In genomic region chr4:80184791-80185756, GRCh38 we compare ENCODE assay signal across 8 cellular contexts. TPM values are rescaled to one million over a fixed set of nuclear protein-coding genes. Genes with fewer than 3 reads are reported as not detected.
A peak's percentile ranks its signal among the peaks of the same experiment; 100 is the strongest.
DNase-seq lines count a peak whose midpoint lies in the region; ATAC-seq and TF ChIP-seq lines count a peak whose summit lies in the region.

No MANE protein-coding gene starts in this region.

- no TSS peak for BruUV-seq in PC-9 (replicated peaks; lab: Mats Ljungman, UMichigan)

- no peak overlapping the region for H3K27ac ChIP-seq in PC-9
- no peak overlapping the region for H3K27ac ChIP-seq in neural progenitor cell

- H3F3A ChIP-seq in PC-9 (ENCODE audit: insufficient read depth, low read depth) = no peaks in the 10 kb centered on the region
- peaks cover 11% of the 10 kb centered on the region for H3F3A ChIP-seq in neural progenitor cell (ENCODE audit: low read depth)

- H3K79me2 ChIP-seq in PC-9 (ENCODE audit: low read depth) = no peaks in the 10 kb centered on the region
- no peaks in the 10 kb centered on the region for H3K79me2 ChIP-seq in neural progenitor cell (ENCODE audit: low read depth)

- H3K4me2 ChIP-seq in PC-9 (peak overlapping the region; percentile 91), neural progenitor cell (peak overlapping the region; percentile 76)

- H3K27me3 ChIP-seq in PC-9 (ENCODE audit: insufficient read depth, low read depth) = no peaks in the 10 kb centered on the region
- peaks cover 100% of the 10 kb centered on the region for H3K27me3 ChIP-seq in neural progenitor cell

- H2AFZ ChIP-seq in PC-9 (peak overlapping the region; percentile 88), neural progenitor cell (replicated peaks) (no peak overlapping the region)

- intact Hi-C loops in PC-9 (cut with micrococcal nuclease; ENCODE audit: unreplicated experiment) = loop anchor here (5.0 to 10.0 kb wide), 3 partner anchors 60 to 943 kb away; partner anchors contain the start of gene ANTXR2

- peak overlapping the region; percentile 95 for H3K4me3 Mint-ChIP-seq in endothelial cell (ENCODE audit: unreplicated experiment)
- H3K4me3 Mint-ChIP-seq in neural progenitor cell = peak overlapping the region; percentile 89

- no peaks in the 10 kb centered on the region for H3K4me1 ChIP-seq in PC-9 (replicated peaks; ENCODE audit: insufficient read depth)
- peaks cover 5% of the 10 kb centered on the region for H3K4me1 ChIP-seq in neural progenitor cell

- H3K27ac Mint-ChIP-seq in endothelial cell (ENCODE audit: unreplicated experiment) = peak overlapping the region; percentile 89
- no peak overlapping the region for H3K27ac Mint-ChIP-seq in neural progenitor cell

- ATAC-seq in HG02884 (IDR thresholded peaks at IDR 0.05; ENCODE audit: unreplicated experiment) (no peak), GM21619 (IDR thresholded peaks at IDR 0.05; ENCODE audit: unreplicated experiment) (no peak), GM18870 (IDR thresholded peaks at IDR 0.05; ENCODE audit: unreplicated experiment) (no peak)

- H4K20me1 ChIP-seq in PC-9 (ENCODE audit: insufficient read depth) (no peaks in the 10 kb centered on the region), neural progenitor cell (ENCODE audit: low read depth) (peaks cover 57% of the 10 kb centered on the region)

- CTCF ChIA-PET in PC-9 (lab: Charles Lee) = no interaction called here

- H3K36me3 ChIP-seq in PC-9 (ENCODE audit: low read depth) = no peaks in the 10 kb centered on the region
- no peaks in the 10 kb centered on the region for H3K36me3 ChIP-seq in neural progenitor cell

- POLR2A ChIA-PET in PC-9 (lab: Charles Lee; ENCODE audit: unreplicated experiment) = no interaction called here

- peaks cover 65% of the 10 kb centered on the region for H3K4me1 Mint-ChIP-seq in endothelial cell (ENCODE audit: unreplicated experiment)
- H3K4me1 Mint-ChIP-seq in neural progenitor cell = peaks cover 26% of the 10 kb centered on the region

- H3K9ac ChIP-seq in neural progenitor cell = no peak overlapping the region

- TF ChIP-seq CTCF in PC-9 (conservative IDR thresholded peaks at IDR 0.05) = no peak
- no peak for TF ChIP-seq CTCF in endothelial cell (IDR thresholded peaks at IDR 0.05; ENCODE audit: unreplicated experiment)
- TF ChIP-seq CTCF in neural progenitor cell (IDR thresholded peaks at IDR 0.05) = no peak

- H3K9me3 ChIP-seq in PC-9 (ENCODE audit: insufficient read depth, low read depth) = no peaks in the 10 kb centered on the region
- H3K9me3 ChIP-seq in neural progenitor cell (ENCODE audit: low read depth) = no peaks in the 10 kb centered on the region

- H3K9me3 Mint-ChIP-seq in endothelial cell (ENCODE audit: unreplicated experiment) (no peaks in the 10 kb centered on the region), neural progenitor cell (peaks cover 5% of the 10 kb centered on the region)

- no peaks in the 10 kb centered on the region for H3K9me2 ChIP-seq in PC-9 (ENCODE audit: insufficient read depth)

- peaks cover 49% of the 10 kb centered on the region for H3K27me3 Mint-ChIP-seq in endothelial cell (ENCODE audit: unreplicated experiment)
- peaks cover 77% of the 10 kb centered on the region for H3K27me3 Mint-ChIP-seq in neural progenitor cell (ENCODE audit: insufficient read depth, low read depth)

- DNase-seq in NCI-H146 (lab: John Stamatoyannopoulos, UW) = peak; percentile 30
- no peak for DNase-seq in NCI-H146 treated with DMSO at 0.1 percent for 48 hours (lab: John Stamatoyannopoulos, UW; ENCODE audit: unreplicated experiment)
- no peak for DNase-seq in PC-9
- DNase-seq in endothelial cell (ENCODE audit: low spot score) = peak; percentile 25
- peak; percentile 55 for DNase-seq in neural progenitor cell (ENCODE audit: low spot score)

- H3K36me3 Mint-ChIP-seq in endothelial cell (ENCODE audit: low read depth, unreplicated experiment) (peaks cover 16% of the 10 kb centered on the region), neural progenitor cell (no peaks in the 10 kb centered on the region)

- peak overlapping the region; percentile 74 for H3K4me3 ChIP-seq in PC-9
- H3K4me3 ChIP-seq in neural progenitor cell = peak overlapping the region; percentile 80

RNA-seq across cellular contexts. Expression of gene PRDM8, which starts 12.2 kb away (rescaled TPM):
- total RNA-seq in PC-9 (2021) (0.26 and 0.88 TPM in 2 replicates), endothelial cell (ENCODE audit: unreplicated experiment) (30.5 TPM), neural progenitor cell (ENCODE audit: low replicate concordance) (0.03 TPM in 1 of 2 replicates, not detected in the other)

Comparison
In these comparisons a context has a peak if more than half of its experiments do, and no peak if none do; other contexts are left out.
1. DNase-seq: peak in NCI-H146 (single experiment), endothelial cell (single experiment) and neural progenitor cell (single experiment); none in NCI-H146 treated with DMSO at 0.1 percent for 48 hours (single experiment) and PC-9 (0 of 2).
2. RNA of gene PRDM8, which starts 12.2 kb away (total RNA-seq): 30.5 TPM in endothelial cell (single experiment); 0.26 to 0.88 TPM in PC-9 and 0.03 TPM in neural progenitor cell; every median in the first group is over 10 times any median in the second.